Comparison of ENCODE assay signal across 12 cellular contexts in the genomic region with DNA sequence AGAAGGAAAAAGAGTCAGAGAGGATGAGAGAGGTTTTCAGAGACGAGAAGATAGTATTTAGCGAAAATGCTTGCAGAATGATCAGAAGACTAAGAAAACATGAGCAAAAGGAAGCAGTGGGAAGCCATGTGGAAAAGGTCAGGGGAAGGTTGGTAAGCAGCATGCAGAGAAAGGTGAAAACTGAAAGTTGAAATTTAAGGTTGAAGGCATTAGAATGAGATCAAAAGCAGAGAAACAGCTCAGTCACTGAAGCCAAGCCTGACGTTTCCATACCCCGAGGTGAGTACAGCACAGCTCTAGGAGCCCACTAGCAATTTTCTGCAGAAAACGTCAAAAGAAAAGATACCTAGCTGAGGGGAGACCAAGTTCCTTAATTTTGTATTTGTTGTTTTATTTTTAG. TPM values are rescaled to one million over a fixed set of nuclear protein-coding genes. Genes with fewer than 3 reads are reported as not detected.
DNase-seq lines count a peak whose midpoint lies in the region; ATAC-seq and TF ChIP-seq lines count a peak whose summit lies in the region.
"Had no signal": no experiment of that assay in that cellular context is flagged by ENCODE, and none has a peak within 500 bp of the region (broad histone marks: within the 10 kb centered on the region; RNA-seq: fewer than 3 reads in every experiment).

No MANE protein-coding gene starts in this region.

- peak; percentile 52 for DNase-seq in activated CD8-positive, alpha-beta T cell treated with anti-CD3 and anti-CD28 coated beads for 36 hours
- no peak for DNase-seq in putamen (ENCODE audit: low spot score)
- DNase-seq in GM10266 (ENCODE audit: extremely low spot score): no peak
- no peak for DNase-seq in DMS114 treated with DMSO at 0.1 percent for 48 hours (lab: John Stamatoyannopoulos, UW; ENCODE audit: unreplicated experiment)
- DNase-seq in amygdala (lab: John Stamatoyannopoulos, UW): no peak
- DNase-seq: colonic mucosa, NCI-H2029 treated with DMSO at 0.1 percent for 48 hours, psoas muscle, T1000 had no signal

- POLR2A ChIA-PET in activated CD8-positive, alpha-beta T cell treated with anti-CD3 and anti-CD28 coated beads for 36 hours (lab: Charles Lee): no interaction called here

- peaks cover 20% of the 10 kb centered on the region for H3K9me3 Mint-ChIP-seq in activated CD8-positive, alpha-beta T cell treated with anti-CD3 and anti-CD28 coated beads for 36 hours

- ATAC-seq in GM18873 (IDR thresholded peaks at IDR 0.05; ENCODE audit: low FRiP score, unreplicated experiment): peak; percentile 63
- ATAC-seq in HG02852 (IDR thresholded peaks at IDR 0.05; ENCODE audit: unreplicated experiment): peak; percentile 83
- peak; percentile 84 for ATAC-seq in activated CD8-positive, alpha-beta T cell treated with anti-CD3 and anti-CD28 coated beads for 36 hours

- no peak overlapping the region for H3K4me3 ChIP-seq in BLaER1 treated with 17β-estradiol and CSF1 and Interleukin-3, amounts not matched to agents 10 nM and 100 nM
- H3K4me3 ChIP-seq: colonic mucosa, psoas muscle had no signal

- H3K36me3 Mint-ChIP-seq in activated CD8-positive, alpha-beta T cell treated with anti-CD3 and anti-CD28 coated beads for 36 hours (ENCODE audit: low read depth): peaks cover 11% of the 10 kb centered on the region

- no peak for TF ChIP-seq CTCF in activated CD8-positive, alpha-beta T cell treated with anti-CD3 and anti-CD28 coated beads for 36 hours (IDR thresholded peaks at IDR 0.05)
- TF ChIP-seq CTCF in GM10266 (IDR thresholded peaks at IDR 0.05; ENCODE audit: control insufficient read depth, insufficient read depth, low read depth, missing control alignments): no peak

- H3K4me1 ChIP-seq in BLaER1 treated with 17β-estradiol and CSF1 and Interleukin-3, amounts not matched to agents 10 nM and 100 nM: peaks cover 7 to 21% (median 18%) of the 10 kb centered on the region in 10 experiments; a peak in 19 of 20 replicates
- H3K4me1 ChIP-seq: colonic mucosa had no signal

- H3K9me3 ChIP-seq in BLaER1 treated with 17β-estradiol and CSF1 and Interleukin-3, amounts not matched to agents 10 nM and 100 nM (replicated peaks in 1 of 11): peaks cover 15 to 32% (median 27%) of the 10 kb centered on the region in 11 experiments
- H3K9me3 ChIP-seq: colonic mucosa had no signal

- H3K4me1 Mint-ChIP-seq in activated CD8-positive, alpha-beta T cell treated with anti-CD3 and anti-CD28 coated beads for 36 hours (ENCODE audit: low read depth): peaks cover 41% of the 10 kb centered on the region

- intact Hi-C loops in activated CD8-positive, alpha-beta T cell treated with anti-CD3 and anti-CD28 coated beads for 36 hours (cut with micrococcal nuclease): loop anchor here (5.0 kb wide), 1 partner anchor 89 kb away; no protein-coding TSS in a partner anchor

- no peaks in the 10 kb centered on the region for H4K20me1 ChIP-seq in BLaER1 treated with 17β-estradiol and CSF1 and Interleukin-3, amounts not matched to agents 10 nM and 100 nM

- no peaks in the 10 kb centered on the region for H3K27me3 ChIP-seq in BLaER1 treated with 17β-estradiol and CSF1 and Interleukin-3, amounts not matched to agents 10 nM and 100 nM
- H3K27me3 ChIP-seq: colonic mucosa had no signal

- H3K4me2 ChIP-seq in BLaER1 treated with 17β-estradiol and CSF1 and Interleukin-3, amounts not matched to agents 10 nM and 100 nM: peak overlapping the region; percentile 11 to 57 (median 23); a peak in 17 of 22 replicates

- peak overlapping the region in 2 of 11 experiments; percentile 3 to 14; a peak in 1 of 22 replicates for H3K27ac ChIP-seq in BLaER1 treated with 17β-estradiol and CSF1 and Interleukin-3, amounts not matched to agents 10 nM and 100 nM
- H3K27ac ChIP-seq: colonic mucosa, psoas muscle had no signal

- H3K4me3 Mint-ChIP-seq in activated CD8-positive, alpha-beta T cell treated with anti-CD3 and anti-CD28 coated beads for 36 hours: peak overlapping the region; percentile 10

- peak overlapping the region in 2 of 11 experiments; percentile 0 to 11; a peak in 1 of 22 replicates for H3K9ac ChIP-seq in BLaER1 treated with 17β-estradiol and CSF1 and Interleukin-3, amounts not matched to agents 10 nM and 100 nM

- CTCF ChIA-PET in activated CD8-positive, alpha-beta T cell treated with anti-CD3 and anti-CD28 coated beads for 36 hours (lab: Charles Lee): interaction anchor here (1.0 to 1.3 kb wide), 2 partner anchors 17 to 195 kb away, joined by 4 to 5 read pairs; no protein-coding TSS in a partner anchor

- no peaks in the 10 kb centered on the region for H3K27me3 Mint-ChIP-seq in activated CD8-positive, alpha-beta T cell treated with anti-CD3 and anti-CD28 coated beads for 36 hours

- no peaks in the 10 kb centered on the region for H3K36me3 ChIP-seq in BLaER1 treated with 17β-estradiol and CSF1 and Interleukin-3, amounts not matched to agents 10 nM and 100 nM
- H3K36me3 ChIP-seq: colonic mucosa had no signal

- peak overlapping the region; percentile 84 for H3K27ac Mint-ChIP-seq in activated CD8-positive, alpha-beta T cell treated with anti-CD3 and anti-CD28 coated beads for 36 hours

RNA-seq across cellular contexts. Expression of gene TFB1M, which starts 19.1 kb away (rescaled TPM):
- total RNA-seq in activated CD8-positive, alpha-beta T cell treated with anti-CD3 and anti-CD28 coated beads for 36 hours: 10 to 100 TPM; 70.9 to 76.6 TPM
